11 cellular contexts compared by ENCODE assay signal in genomic region chr6:5671604-5672559, GRCh38.
DNase-seq lines count a peak whose midpoint lies in the region; ATAC-seq, FAIRE-seq and TF ChIP-seq lines count a peak whose summit lies in the region.
"Had no signal": no experiment of that assay in that cellular context is flagged by ENCODE, and none has a peak within 500 bp of the region (broad histone marks: within the 10 kb centered on the region; RNA-seq: fewer than 3 reads in every experiment).

No MANE protein-coding gene starts in this region.

- no peak for TF ChIP-seq RAD21 in K562 (CRISPR knock-in tag; conservative IDR thresholded peaks at IDR 0.05 in 1 of 2, IDR thresholded peaks at IDR 0.05 in 1 of 2)

- peaks cover 0 to 12% (median 8%) of the 10 kb centered on the region in 11 experiments; a peak in 11 of 22 replicates for H3K9me3 ChIP-seq in BLaER1 treated with 17β-estradiol and CSF1 and Interleukin-3, amounts not matched to agents 10 nM and 100 nM (replicated peaks in 1 of 11)
- no peaks in the 10 kb centered on the region for H3K9me3 ChIP-seq in KOPT-K1 (ENCODE audit: insufficient read depth, low read length, poor library complexity, severe bottlenecking)
- H3K9me3 ChIP-seq in K562 (replicated peaks; ENCODE audit: control insufficient read depth, insufficient read depth, low read depth, low read length), result no peaks in the 10 kb centered on the region
- H3K9me3 ChIP-seq: right lobe of liver had no signal

- intact Hi-C loops in K562 (cut with micrococcal nuclease), result loop anchor here (5.0 kb wide), 1 partner anchor 200 kb away; no protein-coding TSS in a partner anchor

- H2AFZ ChIP-seq in K562 (ENCODE audit: low read depth, low read length), result peak overlapping the region; percentile 11; the same call in 1 of the 2 replicates

- in situ Hi-C loops in K562 (cut with MboI), result no loop called here

- H3K27me3 Mint-ChIP-seq in neural crest cell (ENCODE audit: low read depth), result no peaks in the 10 kb centered on the region

- H3K27ac ChIP-seq in BLaER1 treated with 17β-estradiol and CSF1 and Interleukin-3, amounts not matched to agents 10 nM and 100 nM, result peak overlapping the region; percentile 62 to 89 (median 76)
- H3K27ac ChIP-seq in KOPT-K1 (ENCODE audit: low read depth, low read length, poor library complexity, severe bottlenecking) (peak overlapping the region; percentile 97), K562 (ENCODE audit: extremely low read depth, low read depth, low read length) (peak overlapping the region; percentile 40; the same call in 1 of the 3 replicates)
- H3K27ac ChIP-seq: right lobe of liver had no signal

- H3K4me1 Mint-ChIP-seq in neural crest cell, result peaks cover 18% of the 10 kb centered on the region

- no peaks in the 10 kb centered on the region for H3K36me3 Mint-ChIP-seq in neural crest cell (ENCODE audit: low read depth)

- no peak for TF ChIP-seq EP300 in K562 (IDR thresholded peaks at IDR 0.05; ENCODE audit: low read length)

- peak in 1 of 3 experiments; percentile 23; a peak in 1 of 6 replicates for TF ChIP-seq CTCF in K562 (IDR thresholded peaks at IDR 0.05 in 2 of 3, conservative IDR thresholded peaks at IDR 0.05 in 1 of 3; ENCODE audit: insufficient read depth in 2 of 3, low read depth in 1 of 3, low read length in 3 of 3)
- no peak for TF ChIP-seq CTCF in neural crest cell (conservative IDR thresholded peaks at IDR 0.05)

- FAIRE-seq in K562 (lab: Jason Lieb, UNC), result no peak

- DNase-seq in K562 (ENCODE audit: extremely low read depth in 1 of 4, low spot score in 3 of 4), result peak in 1 of 4 experiments; percentile 16
- no peak for DNase-seq in neural crest cell (ENCODE audit: low read depth, low spot score)
- DNase-seq in medulla oblongata (ENCODE audit: extremely low spot score), result no peak
- no peak for DNase-seq in NCI-H2171 treated with DMSO at 0.1 percent for 48 hours (lab: John Stamatoyannopoulos, UW)
- DNase-seq: activated CD4-positive, alpha-beta T cell treated with anti-CD3 and anti-CD28 coated beads, Interleukin-2, amount 50 U/mL, for 1 hour; NCI-H187; right lobe of liver had no signal

- BruUV-seq in K562 (replicated peaks; lab: Mats Ljungman, UMichigan), result no TSS peak

- no peak overlapping the region for H3K4me3 Mint-ChIP-seq in neural crest cell

- ATAC-seq in K562 (peak; percentile 39; the same call in 2 of the 3 replicates), GM19324 (IDR thresholded peaks at IDR 0.05; ENCODE audit: low FRiP score, unreplicated experiment) (no peak), HG03457 (IDR thresholded peaks at IDR 0.05; ENCODE audit: unreplicated experiment) (no peak)

- H3K79me2 ChIP-seq in K562 (ENCODE audit: control insufficient read depth, insufficient read depth, low read length), result no peaks in the 10 kb centered on the region

- no peak for TF ChIP-seq POLR2A in K562 (conservative IDR thresholded peaks at IDR 0.05)

- CTCF ChIA-PET in K562 (lab: Yijun Ruan, JAX; ENCODE audit: low intra/inter-chr PET ratio), result no interaction called here

- H3K4me1 ChIP-seq in BLaER1 treated with 17β-estradiol and CSF1 and Interleukin-3, amounts not matched to agents 10 nM and 100 nM, result peaks cover 26 to 56% (median 32%) of the 10 kb centered on the region in 10 experiments
- H3K4me1 ChIP-seq in K562 (replicated peaks in 1 of 2; ENCODE audit: control insufficient read depth in 2 of 2, insufficient read depth in 2 of 2, low read length in 2 of 2), result peaks cover 0 to 17% of the 10 kb centered on the region in 2 experiments; a peak in 4 of 5 replicates
- H3K4me1 ChIP-seq: right lobe of liver had no signal

- POLR2A ChIA-PET in K562 (lab: Yijun Ruan, JAX), result interaction anchor here (0.6 to 1.2 kb wide), 6 partner anchors 8 to 1391 kb away, joined by 3 to 5 read pairs (median 3); no protein-coding TSS in a partner anchor

- no peaks in the 10 kb centered on the region for H3K9me1 ChIP-seq in K562 (ENCODE audit: control insufficient read depth, insufficient read depth, low read length)

- no peaks in the 10 kb centered on the region for H3K9me3 Mint-ChIP-seq in neural crest cell

- H3K36me3 ChIP-seq in BLaER1 treated with 17β-estradiol and CSF1 and Interleukin-3, amounts not matched to agents 10 nM and 100 nM, result peaks cover 0 to 8% (median 0%) of the 10 kb centered on the region in 11 experiments; a peak in 2 of 22 replicates
- H3K36me3 ChIP-seq in KOPT-K1 (ENCODE audit: insufficient read depth, low read length) (no peaks in the 10 kb centered on the region), K562 (ENCODE audit: control insufficient read depth, insufficient read depth, low read length) (no peaks in the 10 kb centered on the region)
- H3K36me3 ChIP-seq: right lobe of liver had no signal

- no peaks in the 10 kb centered on the region for H4K20me1 ChIP-seq in BLaER1 treated with 17β-estradiol and CSF1 and Interleukin-3, amounts not matched to agents 10 nM and 100 nM
- no peaks in the 10 kb centered on the region for H4K20me1 ChIP-seq in K562 (replicated peaks; ENCODE audit: control insufficient read depth, insufficient read depth, low read length)

- peak overlapping the region in 9 of 11 experiments; percentile 11 to 48 (median 30); a peak in 9 of 22 replicates for H3K9ac ChIP-seq in BLaER1 treated with 17β-estradiol and CSF1 and Interleukin-3, amounts not matched to agents 10 nM and 100 nM
- no peak overlapping the region for H3K9ac ChIP-seq in K562 (ENCODE audit: insufficient read depth in 1 of 2, low read depth in 2 of 2, low read length in 2 of 2)

- peak overlapping the region; percentile 37 for H3K27ac Mint-ChIP-seq in neural crest cell (ENCODE audit: unreplicated experiment)

- 80% methylated on average over 18 of the region's 22 CpGs for WGBS in K562 (ENCODE audit: insufficient coverage, low coverage, missing lambda C conversion rate)

- H3K4me3 ChIP-seq in BLaER1 treated with 17β-estradiol and CSF1 and Interleukin-3, amounts not matched to agents 10 nM and 100 nM, result peak overlapping the region in 3 of 10 experiments; percentile 0 to 25 (median 8); a peak in 3 of 20 replicates
- H3K4me3 ChIP-seq in K562, result no peak overlapping the region
- H3K4me3 ChIP-seq: right lobe of liver had no signal

- H3K4me2 ChIP-seq in BLaER1 treated with 17β-estradiol and CSF1 and Interleukin-3, amounts not matched to agents 10 nM and 100 nM, result peak overlapping the region; percentile 49 to 79 (median 70)
- no peak overlapping the region for H3K4me2 ChIP-seq in K562 (ENCODE audit: insufficient read depth, low read length)

- no peaks in the 10 kb centered on the region for H3K27me3 ChIP-seq in BLaER1 treated with 17β-estradiol and CSF1 and Interleukin-3, amounts not matched to agents 10 nM and 100 nM
- no peaks in the 10 kb centered on the region for H3K27me3 ChIP-seq in K562 (ENCODE audit: control insufficient read depth in 2 of 2, insufficient read depth in 2 of 2, low read length in 2 of 2)
- H3K27me3 ChIP-seq: right lobe of liver had no signal

TF ChIP-seq in K562, 482 proteins besides CTCF, POLR2A, EP300 and RAD21:
- peak; percentile 38; the same call in 1 of the 2 replicates for TF ChIP-seq GABPA (tag; conservative IDR thresholded peaks at IDR 0.05; ENCODE audit: low read depth)
- TF ChIP-seq CBFA2T2 (conservative IDR thresholded peaks at IDR 0.05), result no peak

Comparison
In these comparisons a context has a peak if more than half of its experiments do, and no peak if none do; other contexts are left out.
1. H3K27ac ChIP-seq: peak in every context shown above with its lines; median percentile 97 in KOPT-K1; 76 in BLaER1 treated with 17β-estradiol and CSF1 and Interleukin-3, amounts not matched to agents 10 nM and 100 nM; 40 in K562.
2. H3K9ac ChIP-seq: peak in BLaER1 treated with 17β-estradiol and CSF1 and Interleukin-3, amounts not matched to agents 10 nM and 100 nM (9 of 11); none in K562 (0 of 2).